Comparison of ENCODE assay signal across 8 cellular contexts in genomic region chr6:33428219-33428890, GRCh38. TPM values are rescaled to one million over a fixed set of nuclear protein-coding genes. Genes with fewer than 3 reads are reported as not detected.
DNase-seq lines count a peak whose midpoint lies in the region; ATAC-seq, FAIRE-seq and TF ChIP-seq lines count a peak whose summit lies in the region.

No MANE protein-coding gene starts in this region.

- H3K4me3 Mint-ChIP-seq in T-helper 2 cell treated with Interferon-gamma antibody and Interleukin-4, amounts not matched to agents 5 μg/mL and 100 μg/mL, for 36 hours, result peak overlapping the region; percentile 83

- H3K9me3 Mint-ChIP-seq in T-helper 2 cell treated with Interferon-gamma antibody and Interleukin-4, amounts not matched to agents 5 μg/mL and 100 μg/mL, for 36 hours, result no peaks in the 10 kb centered on the region

- H3K27me3 ChIP-seq in ectodermal cell (ENCODE audit: control insufficient read depth, insufficient read depth, low read length, poor library complexity, severe bottlenecking) (no peaks in the 10 kb centered on the region), mucosa of stomach (ENCODE audit: control insufficient read depth, insufficient read depth, low read length) (no peaks in the 10 kb centered on the region), vagina (no peaks in the 10 kb centered on the region)

- intact Hi-C loops in vagina (cut with DNase I), result no loop called here

- ATAC-seq in GM21723 (IDR thresholded peaks at IDR 0.05; ENCODE audit: unreplicated experiment), result no peak

- H3K4me1 Mint-ChIP-seq in T-helper 2 cell treated with Interferon-gamma antibody and Interleukin-4, amounts not matched to agents 5 μg/mL and 100 μg/mL, for 36 hours (ENCODE audit: low read depth), result peaks cover 71% of the 10 kb centered on the region

- no peak overlapping the region for H3K27ac ChIP-seq in ectodermal cell (ENCODE audit: insufficient read depth, low read depth, low read length, poor library complexity, severe bottlenecking)
- H3K27ac ChIP-seq in vagina, result peak overlapping the region; percentile 96

- peak; percentile 32 for TF ChIP-seq CTCF in HFF-Myc (IDR thresholded peaks at IDR 0.05; ENCODE audit: low read depth, low read length, missing control alignments)
- peak in 1 of 3 experiments; percentile 31 for TF ChIP-seq CTCF in vagina (IDR thresholded peaks at IDR 0.05)

- DNase-seq in COR-L47 (lab: John Stamatoyannopoulos, UW) (peak; percentile 37), HFF-Myc (ENCODE audit: extremely low read depth, low read depth) (no peak), vagina (ENCODE audit: extremely low spot score in 2 of 2) (no peak), HTR-8/SVneo (ENCODE audit: insufficient read length, low spot score) (no peak)
- peak; percentile 28 for DNase-seq in T-helper 2 cell treated with Interferon-gamma antibody and Interleukin-4, amounts not matched to agents 5 μg/mL and 100 μg/mL, for 36 hours (ENCODE audit: low spot score)

- WGBS in ectodermal cell, 2 experiments, result 18 to 19% methylated on average over 33 of the region's 33 CpGs

- H3K27ac Mint-ChIP-seq in T-helper 2 cell treated with Interferon-gamma antibody and Interleukin-4, amounts not matched to agents 5 μg/mL and 100 μg/mL, for 36 hours, result peak overlapping the region; percentile 77

- no peak for FAIRE-seq in HTR-8/SVneo (lab: Jason Lieb, UNC)

- no peak for TF ChIP-seq POLR2A in vagina (IDR thresholded peaks at IDR 0.05)

- H3K36me3 Mint-ChIP-seq in T-helper 2 cell treated with Interferon-gamma antibody and Interleukin-4, amounts not matched to agents 5 μg/mL and 100 μg/mL, for 36 hours (ENCODE audit: low read depth), result peaks cover 24% of the 10 kb centered on the region

- peaks cover 70% of the 10 kb centered on the region for H3K4me1 ChIP-seq in ectodermal cell (ENCODE audit: control insufficient read depth, insufficient read depth, low read length)
- peaks cover 27% of the 10 kb centered on the region for H3K4me1 ChIP-seq in mucosa of stomach (ENCODE audit: control insufficient read depth, insufficient read depth, low read length)
- peaks cover 75% of the 10 kb centered on the region for H3K4me1 ChIP-seq in vagina

- no peaks in the 10 kb centered on the region for H3K27me3 Mint-ChIP-seq in T-helper 2 cell treated with Interferon-gamma antibody and Interleukin-4, amounts not matched to agents 5 μg/mL and 100 μg/mL, for 36 hours (ENCODE audit: low read depth)

- H3K4me3 ChIP-seq in HFF-Myc (replicated peaks; ENCODE audit: low read depth, low read length) (peak overlapping the region; percentile 53), ectodermal cell (ENCODE audit: insufficient read depth, low read depth, low read length) (peak overlapping the region; percentile 60), mucosa of stomach (ENCODE audit: low read length) (no peak overlapping the region), vagina (peak overlapping the region; percentile 63 to 73)

- peak overlapping the region; percentile 37 for H3K9ac ChIP-seq in mucosa of stomach (ENCODE audit: low read length)

- H3K9me3 ChIP-seq in ectodermal cell (ENCODE audit: control insufficient read depth, low read length) (no peaks in the 10 kb centered on the region), mucosa of stomach (ENCODE audit: control insufficient read depth, low read length) (no peaks in the 10 kb centered on the region), vagina (no peaks in the 10 kb centered on the region)

- peaks cover 12% of the 10 kb centered on the region for H3K36me3 ChIP-seq in ectodermal cell (ENCODE audit: control insufficient read depth, insufficient read depth, low read length)
- H3K36me3 ChIP-seq in mucosa of stomach (ENCODE audit: control insufficient read depth, insufficient read depth, low read length), result no peaks in the 10 kb centered on the region
- no peaks in the 10 kb centered on the region for H3K36me3 ChIP-seq in vagina

RNA-seq across cellular contexts. Expression of gene SYNGAP1, which starts 8.5 kb away (rescaled TPM):
- polyA plus RNA-seq in ectodermal cell (2013, experiment 1 of 4), result 146 TPM
- polyA plus RNA-seq in ectodermal cell (2013, experiment 2 of 4), result 158 TPM
- polyA plus RNA-seq in ectodermal cell (2013, experiment 3 of 4), result 90.5 TPM
- polyA plus RNA-seq in ectodermal cell (2013, experiment 4 of 4), result 110 TPM
- 16.0 TPM for total RNA-seq in vagina

RNA-seq across cellular contexts. Expression of gene CUTA, which starts 10.4 kb away (rescaled TPM):
- 270 TPM for polyA plus RNA-seq in ectodermal cell (2013, experiment 1 of 4)
- 294 TPM for polyA plus RNA-seq in ectodermal cell (2013, experiment 2 of 4)
- polyA plus RNA-seq in ectodermal cell (2013, experiment 3 of 4), result 245 TPM
- 278 TPM for polyA plus RNA-seq in ectodermal cell (2013, experiment 4 of 4)
- total RNA-seq in vagina, result 73.2 TPM

RNA-seq across cellular contexts. Expression of gene PHF1, which starts 17.5 kb away (rescaled TPM):
- polyA plus RNA-seq in ectodermal cell (2013, experiment 1 of 4), result 78.6 TPM
- 67.1 TPM for polyA plus RNA-seq in ectodermal cell (2013, experiment 2 of 4)
- 62.7 TPM for polyA plus RNA-seq in ectodermal cell (2013, experiment 3 of 4)
- polyA plus RNA-seq in ectodermal cell (2013, experiment 4 of 4), result 74.0 TPM
- total RNA-seq in vagina, result 73.2 TPM

RNA-seq across cellular contexts. Expression of gene ZBTB9, which starts 26.0 kb away (rescaled TPM):
- 30.1 TPM for polyA plus RNA-seq in ectodermal cell (2013, experiment 1 of 4)
- 33.1 TPM for polyA plus RNA-seq in ectodermal cell (2013, experiment 2 of 4)
- polyA plus RNA-seq in ectodermal cell (2013, experiment 3 of 4), result 18.3 TPM
- 20.0 TPM for polyA plus RNA-seq in ectodermal cell (2013, experiment 4 of 4)
- total RNA-seq in vagina, result 1.5 TPM

RNA-seq across cellular contexts. Expression of gene KIFC1, which starts 36.7 kb away (rescaled TPM):
- polyA plus RNA-seq in ectodermal cell (2013, experiment 1 of 4), result 106 TPM
- 82.4 TPM for polyA plus RNA-seq in ectodermal cell (2013, experiment 2 of 4)
- 94.9 TPM for polyA plus RNA-seq in ectodermal cell (2013, experiment 3 of 4)
- 85.8 TPM for polyA plus RNA-seq in ectodermal cell (2013, experiment 4 of 4)
- 27.5 TPM for total RNA-seq in vagina

Comparison
In these comparisons a context has a peak if more than half of its experiments do, and no peak if none do; other contexts are left out.
1. DNase-seq: peak in COR-L47 (single experiment) and T-helper 2 cell treated with Interferon-gamma antibody and Interleukin-4, amounts not matched to agents 5 μg/mL and 100 μg/mL, for 36 hours (single experiment); none in HFF-Myc (single experiment), vagina (0 of 2) and HTR-8/SVneo (single experiment).